In the genomic region with DNA sequence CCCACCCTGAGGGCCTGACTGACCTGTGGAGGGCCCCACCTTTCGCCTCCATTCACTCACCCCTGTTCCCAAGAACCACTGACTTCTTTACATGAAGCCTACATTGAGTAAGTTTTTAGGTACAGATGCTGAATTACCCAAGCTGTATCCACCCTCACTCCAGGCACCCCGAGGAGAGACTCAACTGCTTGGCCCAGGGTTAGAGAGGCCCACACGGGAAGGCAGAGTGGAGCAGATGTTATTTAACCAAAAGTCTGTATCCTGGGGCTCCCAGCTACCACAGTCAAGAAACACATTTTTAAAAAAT, we compare ENCODE assay signal across 14 cellular contexts.
DNase-seq lines count a peak whose midpoint lies in the region; ATAC-seq and TF ChIP-seq lines count a peak whose summit lies in the region.
"Had no signal": no experiment of that assay in that cellular context is flagged by ENCODE, and none has a peak within 500 bp of the region (broad histone marks: within the 10 kb centered on the region; RNA-seq: fewer than 3 reads in every experiment).

No MANE protein-coding gene starts in this region.

- H3K4me1 Mint-ChIP-seq in T-helper 2 cell treated with Interferon-gamma antibody and Interleukin-4, amounts not matched to agents 5 μg/mL and 100 μg/mL, for 36 hours (ENCODE audit: low read depth): peaks cover 67% of the 10 kb centered on the region
- H3K4me1 Mint-ChIP-seq in activated naive CD8-positive, alpha-beta T cell treated with anti-CD3 and anti-CD28 coated beads, Interleukin-2, amount 50 U/mL, for 24 hours: peaks cover 83% of the 10 kb centered on the region
- H3K4me1 Mint-ChIP-seq in natural killer cell treated with Interleukin-12 subunit alpha and Interleukin-12 subunit beta and Interleukin-15 and Interleukin-18, amount 100 ng/mL, for 72 hours (ENCODE audit: low read depth in 2 of 2): peaks cover 69 to 75% of the 10 kb centered on the region in 2 donors

- peak overlapping the region; percentile 71 for H3K27ac Mint-ChIP-seq in T-helper 2 cell treated with Interferon-gamma antibody and Interleukin-4, amounts not matched to agents 5 μg/mL and 100 μg/mL, for 36 hours
- peak overlapping the region; percentile 79 for H3K27ac Mint-ChIP-seq in activated naive CD8-positive, alpha-beta T cell treated with anti-CD3 and anti-CD28 coated beads, Interleukin-2, amount 50 U/mL, for 24 hours
- peak overlapping the region; percentile 61 to 83 for H3K27ac Mint-ChIP-seq in natural killer cell treated with Interleukin-12 subunit alpha and Interleukin-12 subunit beta and Interleukin-15 and Interleukin-18, amount 100 ng/mL, for 72 hours

- H3K4me1 ChIP-seq in mucosa of descending colon (ENCODE audit: low read depth): no peaks in the 10 kb centered on the region

- ATAC-seq in HG03354 (IDR thresholded peaks at IDR 0.05; ENCODE audit: poor library complexity, severe bottlenecking, unreplicated experiment) (peak; percentile 15), mucosa of descending colon (no peak), GM19023 (IDR thresholded peaks at IDR 0.05; ENCODE audit: unreplicated experiment) (no peak), HG03280 (IDR thresholded peaks at IDR 0.05; ENCODE audit: unreplicated experiment) (no peak)
- ATAC-seq in activated naive CD8-positive, alpha-beta T cell treated with anti-CD3 and anti-CD28 coated beads, Interleukin-2, amount 50 U/mL, for 24 hours: peak; percentile 14
- ATAC-seq in natural killer cell treated with Interleukin-12 subunit alpha and Interleukin-12 subunit beta and Interleukin-15 and Interleukin-18, amount 100 ng/mL, for 72 hours: peak; percentile 29 to 30

- no peaks in the 10 kb centered on the region for H3K9me3 ChIP-seq in mucosa of descending colon
- H3K9me3 ChIP-seq: tibial nerve had no signal

- H3K36me3 ChIP-seq in mucosa of descending colon (ENCODE audit: low read depth): no peaks in the 10 kb centered on the region
- H3K36me3 ChIP-seq: tibial nerve had no signal

- H3K27me3 Mint-ChIP-seq in T-helper 2 cell treated with Interferon-gamma antibody and Interleukin-4, amounts not matched to agents 5 μg/mL and 100 μg/mL, for 36 hours (ENCODE audit: low read depth): no peaks in the 10 kb centered on the region
- no peaks in the 10 kb centered on the region for H3K27me3 Mint-ChIP-seq in activated naive CD8-positive, alpha-beta T cell treated with anti-CD3 and anti-CD28 coated beads, Interleukin-2, amount 50 U/mL, for 24 hours
- H3K27me3 Mint-ChIP-seq in natural killer cell treated with Interleukin-12 subunit alpha and Interleukin-12 subunit beta and Interleukin-15 and Interleukin-18, amount 100 ng/mL, for 72 hours: no peaks in the 10 kb centered on the region

- intact Hi-C loops in mucosa of descending colon (cut with DNase I, micrococcal nuclease): no loop called here

- H3K4me3 ChIP-seq in mucosa of descending colon: no peak overlapping the region
- H3K4me3 ChIP-seq: lung had no signal

- H3K4me3 Mint-ChIP-seq in T-helper 2 cell treated with Interferon-gamma antibody and Interleukin-4, amounts not matched to agents 5 μg/mL and 100 μg/mL, for 36 hours: peak overlapping the region; percentile 67
- peak overlapping the region; percentile 56 for H3K4me3 Mint-ChIP-seq in activated naive CD8-positive, alpha-beta T cell treated with anti-CD3 and anti-CD28 coated beads, Interleukin-2, amount 50 U/mL, for 24 hours
- peak overlapping the region; percentile 34 for H3K4me3 Mint-ChIP-seq in natural killer cell treated with Interleukin-12 subunit alpha and Interleukin-12 subunit beta and Interleukin-15 and Interleukin-18, amount 100 ng/mL, for 72 hours

- no peaks in the 10 kb centered on the region for H3K9me3 Mint-ChIP-seq in T-helper 2 cell treated with Interferon-gamma antibody and Interleukin-4, amounts not matched to agents 5 μg/mL and 100 μg/mL, for 36 hours
- H3K9me3 Mint-ChIP-seq in activated naive CD8-positive, alpha-beta T cell treated with anti-CD3 and anti-CD28 coated beads, Interleukin-2, amount 50 U/mL, for 24 hours: no peaks in the 10 kb centered on the region
- no peaks in the 10 kb centered on the region for H3K9me3 Mint-ChIP-seq in natural killer cell treated with Interleukin-12 subunit alpha and Interleukin-12 subunit beta and Interleukin-15 and Interleukin-18, amount 100 ng/mL, for 72 hours

- TF ChIP-seq CTCF in mucosa of descending colon (IDR thresholded peaks at IDR 0.05): no peak

- H3K36me3 Mint-ChIP-seq in T-helper 2 cell treated with Interferon-gamma antibody and Interleukin-4, amounts not matched to agents 5 μg/mL and 100 μg/mL, for 36 hours (ENCODE audit: low read depth): peaks cover 42% of the 10 kb centered on the region
- peaks cover 42% of the 10 kb centered on the region for H3K36me3 Mint-ChIP-seq in activated naive CD8-positive, alpha-beta T cell treated with anti-CD3 and anti-CD28 coated beads, Interleukin-2, amount 50 U/mL, for 24 hours (ENCODE audit: low read depth)
- H3K36me3 Mint-ChIP-seq in natural killer cell treated with Interleukin-12 subunit alpha and Interleukin-12 subunit beta and Interleukin-15 and Interleukin-18, amount 100 ng/mL, for 72 hours: peaks cover 23% of the 10 kb centered on the region

- DNase-seq in T-helper 2 cell treated with Interferon-gamma antibody and Interleukin-4, amounts not matched to agents 5 μg/mL and 100 μg/mL, for 36 hours (ENCODE audit: low spot score): no peak
- no peak for DNase-seq in T-helper 2 cell
- DNase-seq in activated naive CD8-positive, alpha-beta T cell treated with anti-CD3 and anti-CD28 coated beads, Interleukin-2, amount 50 U/mL, for 24 hours: no peak
- no peak for DNase-seq in natural killer cell treated with Interleukin-12 subunit alpha and Interleukin-12 subunit beta and Interleukin-15 and Interleukin-18, amount 100 ng/mL, for 72 hours (ENCODE audit: low spot score)
- no peak for DNase-seq in mucosa of descending colon
- DNase-seq: NCI-H1417, NCI-H526, occipital lobe, SHP77 had no signal

Comparison
In these comparisons a context has a peak if more than half of its experiments do, and no peak if none do; other contexts are left out.
1. ATAC-seq: peak in HG03354 (single experiment), activated naive CD8-positive, alpha-beta T cell treated with anti-CD3 and anti-CD28 coated beads, Interleukin-2, amount 50 U/mL, for 24 hours (single experiment) and natural killer cell treated with Interleukin-12 subunit alpha and Interleukin-12 subunit beta and Interleukin-15 and Interleukin-18, amount 100 ng/mL, for 72 hours (2 of 2); none in mucosa of descending colon (single experiment), GM19023 (single experiment) and HG03280 (single experiment).
2. Peak in every context shown above with its lines, with median percentiles within 50 percentile points of each other: H3K27ac Mint-ChIP-seq and H3K4me3 Mint-ChIP-seq.